10 cellular contexts compared by ENCODE assay signal in the genomic region with DNA sequence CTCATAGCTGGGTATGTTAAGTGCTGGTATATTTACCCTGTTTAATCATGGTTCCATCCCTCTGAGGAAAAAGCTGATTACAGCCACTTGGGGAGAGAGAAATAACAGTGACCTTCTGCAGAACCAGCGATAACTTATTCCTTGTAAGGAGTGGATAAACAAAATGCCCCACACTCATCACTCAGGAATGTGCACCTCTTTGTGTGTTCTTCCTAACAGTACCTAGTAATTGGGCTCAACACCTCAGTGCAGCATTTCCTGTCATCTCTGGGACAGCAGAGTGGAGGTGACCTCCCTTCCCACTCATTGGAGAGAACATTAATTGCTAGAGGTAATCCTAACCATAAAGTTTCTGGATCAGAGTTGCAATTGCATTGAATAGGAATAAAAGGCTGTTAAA.
DNase-seq lines count a peak whose midpoint lies in the region; ATAC-seq and TF ChIP-seq lines count a peak whose summit lies in the region.
"Had no signal": no experiment of that assay in that cellular context is flagged by ENCODE, and none has a peak within 500 bp of the region (broad histone marks: within the 10 kb centered on the region; RNA-seq: fewer than 3 reads in every experiment).

No MANE protein-coding gene starts in this region.

- peak; percentile 95 for DNase-seq in A172 (ENCODE audit: low spot score)
- peak; percentile 75 for DNase-seq in HT1080 (ENCODE audit: low read depth)
- DNase-seq in body of pancreas = peak in 1 of 4 donors; percentile 25
- peak; percentile 73 for DNase-seq in islet precursor cell
- no peak for DNase-seq in activated gamma-delta T cell treated with Interleukin-2 at 50 U/mL for 16 hours
- DNase-seq in C1 segment of cervical spinal cord (lab: John Stamatoyannopoulos, UW) = no peak
- DNase-seq: activated T-cell treated with anti-CD3 and anti-CD28 coated beads, Interleukin-2, amount 50 U/mL, for 48 hours had no signal

- H3K36me3 ChIP-seq in body of pancreas (replicated peaks in 1 of 2; ENCODE audit: insufficient read depth in 1 of 2, low read depth in 2 of 2) = no peaks in the 10 kb centered on the region

- no peaks in the 10 kb centered on the region for H3K9me3 ChIP-seq in body of pancreas

- intact Hi-C loops in body of pancreas (cut with DNase I) = no loop called here

- ATAC-seq in body of pancreas (peak; percentile 45), GM18498 (IDR thresholded peaks at IDR 0.05; ENCODE audit: unreplicated experiment) (no peak), GM19023 (IDR thresholded peaks at IDR 0.05; ENCODE audit: unreplicated experiment) (no peak)
- ATAC-seq: WTC11 had no signal

- no peak for TF ChIP-seq CTCF in body of pancreas (IDR thresholded peaks at IDR 0.05)

- peaks cover 38% of the 10 kb centered on the region for H3K4me1 ChIP-seq in body of pancreas

- no peak overlapping the region for H3K4me3 ChIP-seq in body of pancreas

- whole genome bisulfite sequencing in body of pancreas, 2 donors = 14 to 15% methylated on average over 1 of the region's 1 CpG

- peak overlapping the region in 2 of 4 donors; percentile 41 to 53 for H3K27ac ChIP-seq in body of pancreas

- H3K27me3 ChIP-seq in body of pancreas = no peaks in the 10 kb centered on the region

- TF ChIP-seq POLR2A in body of pancreas (IDR thresholded peaks at IDR 0.05) = no peak

Comparison
In these comparisons a context has a peak if more than half of its experiments do, and no peak if none do; other contexts are left out.
1. DNase-seq: peak in A172 (single experiment), HT1080 (single experiment) and islet precursor cell (single experiment); none in activated gamma-delta T cell treated with Interleukin-2 at 50 U/mL for 16 hours (single experiment) and C1 segment of cervical spinal cord (0 of 14).